In genomic region chr1:115648717-115649691, GRCh38 we compare ENCODE assay signal across 9 cellular contexts. TPM values are rescaled to one million over a fixed set of nuclear protein-coding genes. Genes with fewer than 3 reads are reported as not detected.
DNase-seq lines count a peak whose midpoint lies in the region; ATAC-seq and TF ChIP-seq lines count a peak whose summit lies in the region.
"Had no signal": no experiment of that assay in that cellular context is flagged by ENCODE, and none has a peak within 500 bp of the region (broad histone marks: within the 10 kb centered on the region; RNA-seq: fewer than 3 reads in every experiment).

No MANE protein-coding gene starts in this region.

- H3K27ac ChIP-seq in upper lobe of left lung = no peak overlapping the region
- H3K27ac ChIP-seq: skin epidermis had no signal

- 72 to 79% methylated on average over 13 of the region's 13 CpGs for WGBS in upper lobe of left lung, 2 donors

- in situ Hi-C loops in astrocyte of the spinal cord (cut with HindIII; ENCODE audit: low sequenced_read_pairs) = no loop called here

- no peak for TF ChIP-seq EP300 in upper lobe of left lung (IDR thresholded peaks at IDR 0.05)

- H3K9me3 ChIP-seq in upper lobe of left lung = no peaks in the 10 kb centered on the region

- H3K4me3 ChIP-seq in GM12865 (ENCODE audit: low read depth, low read length) = no peak overlapping the region
- H3K4me3 ChIP-seq in astrocyte of the spinal cord (ENCODE audit: low read depth, low read length) = no peak overlapping the region
- no peak overlapping the region for H3K4me3 ChIP-seq in upper lobe of left lung
- H3K4me3 ChIP-seq: skin epidermis had no signal

- H3K36me3 ChIP-seq in upper lobe of left lung = peaks cover 0 to 3% (median 0%) of the 10 kb centered on the region in 4 donors

- TF ChIP-seq POLR2A in upper lobe of left lung (IDR thresholded peaks at IDR 0.05) = no peak

- no peaks in the 10 kb centered on the region for H3K27me3 ChIP-seq in upper lobe of left lung

- H3K4me1 ChIP-seq in upper lobe of left lung = peaks cover 0 to 10% (median 2%) of the 10 kb centered on the region in 4 donors

- peak; percentile 90 for DNase-seq in GM12865 (ENCODE audit: low read depth)
- DNase-seq in astrocyte of the spinal cord (ENCODE audit: low read depth, low spot score) = peak; percentile 26
- DNase-seq in NCI-H2081 treated with DMSO at 0.1 percent for 48 hours (lab: John Stamatoyannopoulos, UW) = no peak
- no peak for DNase-seq in upper lobe of left lung
- DNase-seq in H4 (ENCODE audit: low spot score) = no peak
- no peak for DNase-seq in NCI-H774 (lab: John Stamatoyannopoulos, UW)

- peak; percentile 77 for ATAC-seq in GM19397 (IDR thresholded peaks at IDR 0.05; ENCODE audit: unreplicated experiment)
- ATAC-seq in HG03196 (IDR thresholded peaks at IDR 0.05; ENCODE audit: unreplicated experiment) = peak; percentile 76
- no peak for ATAC-seq in upper lobe of left lung (ENCODE audit: low FRiP score in 2 of 2)

- no peak for TF ChIP-seq CTCF in GM12865 (IDR thresholded peaks at IDR 0.05; ENCODE audit: insufficient read depth, low read depth, low read length, missing control alignments)
- TF ChIP-seq CTCF in astrocyte of the spinal cord (IDR thresholded peaks at IDR 0.05; ENCODE audit: low read depth, low read length) = no peak
- TF ChIP-seq CTCF in upper lobe of left lung (IDR thresholded peaks at IDR 0.05) = no peak

RNA-seq across cellular contexts. Expression of gene VANGL1, which starts 7.2 kb away (rescaled TPM):
- total RNA-seq in upper lobe of left lung = 10 to 100 TPM in 1 of 6 donors, 1 to 10 TPM in 5; 3.1 to 11.4 (median 7.0) TPM
- total RNA-seq in H4 (2014; rRNA removed; shearing (Covaris generic)) = 7.0 and 8.2 TPM in 2 replicates

Comparison
In these comparisons a context has a peak if more than half of its experiments do, and no peak if none do; other contexts are left out.
1. DNase-seq: peak in GM12865 (single experiment) and astrocyte of the spinal cord (single experiment); none in NCI-H2081 treated with DMSO at 0.1 percent for 48 hours (single experiment), upper lobe of left lung (0 of 2), H4 (single experiment) and NCI-H774 (single experiment).
2. ATAC-seq: peak in GM19397 (single experiment) and HG03196 (single experiment); none in upper lobe of left lung (0 of 2).